ENCODE assay signal across 12 cellular contexts in the genomic region with DNA sequence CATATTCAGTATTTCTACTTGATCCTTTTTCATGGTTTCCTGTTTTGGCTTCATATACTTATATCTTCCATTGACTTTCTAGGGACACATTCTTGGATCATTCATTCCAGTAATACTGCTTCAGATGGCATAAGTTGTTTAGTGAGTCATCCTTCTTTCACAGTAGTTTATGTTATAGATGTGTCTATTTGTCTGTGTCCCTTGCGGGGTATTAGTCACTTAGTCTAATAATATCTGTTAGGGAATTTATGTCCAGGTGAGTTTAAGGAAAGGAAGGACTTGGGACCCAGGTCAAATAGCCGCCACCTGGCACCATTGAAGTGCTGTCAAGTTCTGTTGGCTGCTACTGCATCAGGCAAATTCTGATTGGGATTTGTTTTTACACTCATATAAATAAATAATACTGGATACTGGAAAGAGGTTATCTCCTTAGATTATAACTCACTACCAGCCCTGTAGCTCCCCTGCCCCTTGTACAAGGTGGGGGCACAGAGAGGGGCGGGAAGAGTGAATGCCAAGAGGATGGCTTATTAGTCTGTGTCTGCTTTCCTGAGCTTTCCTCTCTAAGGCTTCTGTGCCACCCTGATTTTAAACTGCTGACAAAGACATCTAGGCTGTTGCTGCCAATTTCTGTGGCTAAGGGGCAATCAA.
A peak's percentile ranks its signal among the peaks of the same experiment; 100 is the strongest.
DNase-seq lines count a peak whose midpoint lies in the region; ATAC-seq, FAIRE-seq and TF ChIP-seq lines count a peak whose summit lies in the region.
"Had no signal": no experiment of that assay in that cellular context is flagged by ENCODE, and none has a peak within 500 bp of the region (broad histone marks: within the 10 kb centered on the region; RNA-seq: fewer than 3 reads in every experiment).

No MANE protein-coding gene starts in this region.

- H3K27ac Mint-ChIP-seq in astrocyte (ENCODE audit: unreplicated experiment): no peak overlapping the region
- H3K27ac Mint-ChIP-seq: endodermal cell had no signal

- H3K4me3 Mint-ChIP-seq in astrocyte (ENCODE audit: unreplicated experiment): no peak overlapping the region
- H3K4me3 Mint-ChIP-seq: endodermal cell had no signal

- H3K4me3 ChIP-seq in HFF-Myc (replicated peaks; ENCODE audit: low read depth, low read length) (no peak overlapping the region), astrocyte (ENCODE audit: insufficient read depth, low read depth, low read length) (no peak overlapping the region)

- H4K20me1 ChIP-seq in astrocyte (ENCODE audit: insufficient read depth, low read length): peaks cover 46% of the 10 kb centered on the region

- H3K9ac ChIP-seq in astrocyte (ENCODE audit: low read length): no peak overlapping the region

- H3K4me2 ChIP-seq in astrocyte (ENCODE audit: low read length): peak overlapping the region; percentile 6

- peaks cover 23% of the 10 kb centered on the region for H3K4me1 Mint-ChIP-seq in astrocyte (ENCODE audit: low read depth, unreplicated experiment)

- FAIRE-seq in astrocyte (lab: Jason Lieb, UNC): peak; percentile 52

- peaks cover 52% of the 10 kb centered on the region for H3K79me2 ChIP-seq in astrocyte (ENCODE audit: insufficient read depth, low read length)

- no peaks in the 10 kb centered on the region for H3K36me3 ChIP-seq in astrocyte (ENCODE audit: insufficient read depth, low read length)

- no peaks in the 10 kb centered on the region for H3K9me3 ChIP-seq in astrocyte (ENCODE audit: insufficient read depth, low read depth, low read length)

- peaks cover 1% of the 10 kb centered on the region for H3K9me3 Mint-ChIP-seq in astrocyte (ENCODE audit: unreplicated experiment)

- DNase-seq in CD1c-positive myeloid dendritic cell (ENCODE audit: extremely low spot score) (peak; percentile 13), HFF-Myc (ENCODE audit: extremely low read depth, low read depth) (peak; percentile 19), astrocyte (ENCODE audit: low read depth) (peak; percentile 68), left lobe of liver (ENCODE audit: low spot score) (no peak), NCI-H1694 treated with DMSO at 0.1 percent for 48 hours (lab: John Stamatoyannopoulos, UW) (no peak), ACHN (no peak), COR-L47 (lab: John Stamatoyannopoulos, UW) (no peak)
- DNase-seq: endodermal cell; GF-D8; NCI-H510A treated with DMSO at 0.1 percent for 48 hours; stimulated activated CD4-positive, alpha-beta T cell treated with anti-CD3 and anti-CD28 coated beads, Interleukin-2, amount 100 ng/mL, for 48 hours had no signal

- no peak for TF ChIP-seq CTCF in HFF-Myc (IDR thresholded peaks at IDR 0.05; ENCODE audit: low read depth, low read length, missing control alignments)
- TF ChIP-seq CTCF in astrocyte (IDR thresholded peaks at IDR 0.05; ENCODE audit: insufficient read depth, low read depth, low read length): no peak

- in situ Hi-C loops in ACHN (cut with HindIII; ENCODE audit: low pct_ligation_motif_present, low pct_unique_long_range_greater_than_20kb, low sequenced_read_pairs): no loop called here

- H3K36me3 Mint-ChIP-seq in astrocyte (ENCODE audit: low read depth, unreplicated experiment): peaks cover 2% of the 10 kb centered on the region

- H3K27me3 ChIP-seq in astrocyte (ENCODE audit: insufficient read depth, low read length): no peaks in the 10 kb centered on the region

- H2AFZ ChIP-seq in astrocyte (ENCODE audit: low read depth, low read length): no peak overlapping the region

- no peaks in the 10 kb centered on the region for H3K27me3 Mint-ChIP-seq in astrocyte (ENCODE audit: low read depth, unreplicated experiment)

- H3K4me1 ChIP-seq in astrocyte (ENCODE audit: insufficient read depth, low read length): peaks cover 5% of the 10 kb centered on the region

- no peak overlapping the region for H3K27ac ChIP-seq in astrocyte (ENCODE audit: low read depth, low read length)

- peak; percentile 23 for ATAC-seq in left lobe of liver
- ATAC-seq in HG03432 (IDR thresholded peaks at IDR 0.05; ENCODE audit: unreplicated experiment): no peak

Comparison
In these comparisons a context has a peak if more than half of its experiments do, and no peak if none do; other contexts are left out.
1. DNase-seq: peak in CD1c-positive myeloid dendritic cell (single experiment), HFF-Myc (single experiment) and astrocyte (single experiment); none in left lobe of liver (single experiment), NCI-H1694 treated with DMSO at 0.1 percent for 48 hours (single experiment), ACHN (single experiment) and COR-L47 (single experiment).